1 cellular context compared by ENCODE assay signal in genomic region chr2:84458436-84459027, GRCh38.
TF ChIP-seq lines count a peak whose summit lies in the region.

No MANE protein-coding gene starts in this region.

TF ChIP-seq in HepG2, 621 proteins besides CTCF, POLR2A, EP300 and RAD21 (continued from another document and continues in another):
- TF ChIP-seq BCL3 (CRISPR knock-in tag; IDR thresholded peaks at IDR 0.05) (no peak), SRF (IDR thresholded peaks at IDR 0.05; ENCODE audit: low read depth, low read length) (peak; percentile 90), SMARCE1 (IDR thresholded peaks at IDR 0.05; ENCODE audit: borderline replicate concordance) (no peak), HES4 (CRISPR knock-in tag; IDR thresholded peaks at IDR 0.05; ENCODE audit: borderline replicate concordance) (no peak; the same call in 1 of the 2 replicates), RFXAP (CRISPR knock-in tag; IDR thresholded peaks at IDR 0.05; ENCODE audit: borderline replicate concordance) (no peak; the same call in 1 of the 2 replicates), SNAPC2 (CRISPR knock-in tag; IDR thresholded peaks at IDR 0.05) (no peak), ZBTB25 (CRISPR knock-in tag; IDR thresholded peaks at IDR 0.05) (no peak), NFIC (IDR thresholded peaks at IDR 0.05; ENCODE audit: low read length) (no peak), MXD3 (CRISPR knock-in tag; IDR thresholded peaks at IDR 0.05) (no peak), ZNF3 (CRISPR knock-in tag; IDR thresholded peaks at IDR 0.05) (peak; percentile 52; the same call in 1 of the 2 replicates), SIN3A (IDR thresholded peaks at IDR 0.05; ENCODE audit: borderline replicate concordance, low read depth, low read length) (0 out of 2 replicates have a peak, but pooled peaks have one; percentile 33), ZFP62 (CRISPR knock-in tag; IDR thresholded peaks at IDR 0.05) (no peak), RBM22 (optimal IDR thresholded peaks at IDR 0.05; ENCODE audit: low read length) (no peak), XRCC5 (optimal IDR thresholded peaks at IDR 0.05; ENCODE audit: low read length) (peak; percentile 1), TGIF2 (CRISPR knock-in tag; IDR thresholded peaks at IDR 0.05) (peak; percentile 82), ZNF766 (CRISPR knock-in tag; IDR thresholded peaks at IDR 0.05; ENCODE audit: borderline replicate concordance) (peak; percentile 67; the same call in 1 of the 2 replicates), UBTF (CRISPR knock-in tag; IDR thresholded peaks at IDR 0.05) (no peak), ZNF547 (CRISPR knock-in tag; IDR thresholded peaks at IDR 0.05) (no peak), GATAD1 (CRISPR knock-in tag; IDR thresholded peaks at IDR 0.05) (no peak), ZNF878 (CRISPR knock-in tag; IDR thresholded peaks at IDR 0.05) (no peak), GPN1 (CRISPR knock-in tag; IDR thresholded peaks at IDR 0.05; ENCODE audit: borderline replicate concordance) (no peak), KLF6 (CRISPR knock-in tag; IDR thresholded peaks at IDR 0.05) (peak; percentile 3; the same call in 1 of the 2 replicates), SRSF9 (IDR thresholded peaks at IDR 0.05; ENCODE audit: borderline replicate concordance, insufficient read depth, low read depth, low read length, poor library complexity, severe bottlenecking) (no peak), ZNF282 (IDR thresholded peaks at IDR 0.05; ENCODE audit: partially characterized antibody) (no peak), PLRG1 (conservative IDR thresholded peaks at IDR 0.05) (no peak), MIER2 (CRISPR knock-in tag; IDR thresholded peaks at IDR 0.05) (no peak), TEAD2 (CRISPR knock-in tag; IDR thresholded peaks at IDR 0.05) (no peak), CCDC6 (CRISPR knock-in tag; IDR thresholded peaks at IDR 0.05) (no peak), CENPX (CRISPR knock-in tag; IDR thresholded peaks at IDR 0.05) (no peak), TARDBP (CRISPR knock-in tag; IDR thresholded peaks at IDR 0.05) (no peak), ZNF124 (CRISPR knock-in tag; IDR thresholded peaks at IDR 0.05) (no peak), HBP1 (CRISPR knock-in tag; IDR thresholded peaks at IDR 0.05; ENCODE audit: low read depth) (peak; percentile 81), GTF3A (CRISPR knock-in tag; conservative IDR thresholded peaks at IDR 0.05) (no peak), SMYD3 (CRISPR knock-in tag; IDR thresholded peaks at IDR 0.05) (no peak; the same call in 1 of the 2 replicates), BORCS8-MEF2B (CRISPR knock-in tag; IDR thresholded peaks at IDR 0.05) (peak; percentile 66; the same call in 1 of the 2 replicates), MTA1 (CRISPR knock-in tag; IDR thresholded peaks at IDR 0.05; ENCODE audit: borderline replicate concordance) (no peak), RFX3 (CRISPR knock-in tag; IDR thresholded peaks at IDR 0.05) (no peak), ZNF510 (CRISPR knock-in tag; IDR thresholded peaks at IDR 0.05; ENCODE audit: low read depth) (no peak), ZSCAN31 (CRISPR knock-in tag; IDR thresholded peaks at IDR 0.05; ENCODE audit: low read depth) (peak; percentile 44; the same call in 1 of the 2 replicates), ZNF18 (CRISPR knock-in tag; IDR thresholded peaks at IDR 0.05; ENCODE audit: insufficient replicate concordance) (no peak), ZNF234 (CRISPR knock-in tag; conservative IDR thresholded peaks at IDR 0.05) (no peak)
- TF ChIP-seq, protein P1, sequence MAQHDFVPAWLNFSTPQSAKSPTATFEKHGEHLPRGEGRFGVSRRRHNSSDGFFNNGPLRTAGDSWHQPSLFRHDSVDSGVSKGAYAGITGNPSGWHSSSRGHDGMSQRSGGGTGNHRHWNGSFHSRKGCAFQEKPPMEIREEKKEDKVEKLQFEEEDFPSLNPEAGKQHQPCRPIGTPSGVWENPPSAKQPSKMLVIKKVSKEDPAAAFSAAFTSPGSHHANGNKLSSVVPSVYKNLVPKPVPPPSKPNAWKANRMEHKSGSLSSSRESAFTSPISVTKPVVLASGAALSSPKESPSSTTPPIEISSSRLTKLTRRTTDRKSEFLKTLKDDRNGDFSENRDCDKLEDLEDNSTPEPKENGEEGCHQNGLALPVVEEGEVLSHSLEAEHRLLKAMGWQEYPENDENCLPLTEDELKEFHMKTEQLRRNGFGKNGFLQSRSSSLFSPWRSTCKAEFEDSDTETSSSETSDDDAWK (CRISPR knock-in tag; IDR thresholded peaks at IDR 0.05): no peak
- TF ChIP-seq, protein P2, sequence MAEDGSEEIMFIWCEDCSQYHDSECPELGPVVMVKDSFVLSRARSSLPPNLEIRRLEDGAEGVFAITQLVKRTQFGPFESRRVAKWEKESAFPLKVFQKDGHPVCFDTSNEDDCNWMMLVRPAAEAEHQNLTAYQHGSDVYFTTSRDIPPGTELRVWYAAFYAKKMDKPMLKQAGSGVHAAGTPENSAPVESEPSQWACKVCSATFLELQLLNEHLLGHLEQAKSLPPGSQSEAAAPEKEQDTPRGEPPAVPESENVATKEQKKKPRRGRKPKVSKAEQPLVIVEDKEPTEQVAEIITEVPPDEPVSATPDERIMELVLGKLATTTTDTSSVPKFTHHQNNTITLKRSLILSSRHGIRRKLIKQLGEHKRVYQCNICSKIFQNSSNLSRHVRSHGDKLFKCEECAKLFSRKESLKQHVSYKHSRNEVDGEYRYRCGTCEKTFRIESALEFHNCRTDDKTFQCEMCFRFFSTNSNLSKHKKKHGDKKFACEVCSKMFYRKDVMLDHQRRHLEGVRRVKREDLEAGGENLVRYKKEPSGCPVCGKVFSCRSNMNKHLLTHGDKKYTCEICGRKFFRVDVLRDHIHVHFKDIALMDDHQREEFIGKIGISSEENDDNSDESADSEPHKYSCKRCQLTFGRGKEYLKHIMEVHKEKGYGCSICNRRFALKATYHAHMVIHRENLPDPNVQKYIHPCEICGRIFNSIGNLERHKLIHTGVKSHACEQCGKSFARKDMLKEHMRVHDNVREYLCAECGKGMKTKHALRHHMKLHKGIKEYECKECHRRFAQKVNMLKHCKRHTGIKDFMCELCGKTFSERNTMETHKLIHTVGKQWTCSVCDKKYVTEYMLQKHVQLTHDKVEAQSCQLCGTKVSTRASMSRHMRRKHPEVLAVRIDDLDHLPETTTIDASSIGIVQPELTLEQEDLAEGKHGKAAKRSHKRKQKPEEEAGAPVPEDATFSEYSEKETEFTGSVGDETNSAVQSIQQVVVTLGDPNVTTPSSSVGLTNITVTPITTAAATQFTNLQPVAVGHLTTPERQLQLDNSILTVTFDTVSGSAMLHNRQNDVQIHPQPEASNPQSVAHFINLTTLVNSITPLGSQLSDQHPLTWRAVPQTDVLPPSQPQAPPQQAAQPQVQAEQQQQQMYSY (CRISPR knock-in tag; IDR thresholded peaks at IDR 0.05): 0 out of 2 replicates have a peak, but pooled peaks have one; percentile 29
- TF ChIP-seq, protein P3, sequence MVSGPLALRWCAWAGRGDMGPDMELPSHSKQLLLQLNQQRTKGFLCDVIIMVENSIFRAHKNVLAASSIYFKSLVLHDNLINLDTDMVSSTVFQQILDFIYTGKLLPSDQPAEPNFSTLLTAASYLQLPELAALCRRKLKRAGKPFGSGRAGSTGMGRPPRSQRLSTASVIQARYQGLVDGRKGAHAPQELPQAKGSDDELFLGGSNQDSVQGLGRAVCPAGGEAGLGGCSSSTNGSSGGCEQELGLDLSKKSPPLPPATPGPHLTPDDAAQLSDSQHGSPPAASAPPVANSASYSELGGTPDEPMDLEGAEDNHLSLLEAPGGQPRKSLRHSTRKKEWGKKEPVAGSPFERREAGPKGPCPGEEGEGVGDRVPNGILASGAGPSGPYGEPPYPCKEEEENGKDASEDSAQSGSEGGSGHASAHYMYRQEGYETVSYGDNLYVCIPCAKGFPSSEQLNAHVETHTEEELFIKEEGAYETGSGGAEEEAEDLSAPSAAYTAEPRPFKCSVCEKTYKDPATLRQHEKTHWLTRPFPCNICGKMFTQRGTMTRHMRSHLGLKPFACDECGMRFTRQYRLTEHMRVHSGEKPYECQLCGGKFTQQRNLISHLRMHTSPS (CRISPR knock-in tag; IDR thresholded peaks at IDR 0.05; ENCODE audit: low read depth): no peak
